17 cellular contexts compared by ENCODE assay signal in the genomic region with DNA sequence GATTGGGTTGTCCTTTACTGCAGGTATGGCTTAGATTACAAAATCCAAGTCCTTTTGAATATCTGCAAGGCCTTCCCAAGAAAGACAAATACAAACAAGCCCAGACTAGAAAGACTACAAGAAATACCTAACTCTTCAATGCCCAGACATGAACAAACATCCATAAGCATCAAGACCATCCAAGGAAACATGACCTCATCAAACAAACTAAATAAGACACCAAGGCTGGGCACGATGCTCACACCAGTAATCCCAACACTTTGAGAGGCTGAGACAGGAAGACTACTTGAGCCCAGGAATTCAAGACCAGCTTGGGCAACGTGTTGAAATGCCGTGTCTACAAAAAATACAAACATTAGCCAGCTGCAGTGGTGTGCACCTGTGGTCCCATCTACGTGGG. TPM values are rescaled to one million over a fixed set of nuclear protein-coding genes. Genes with fewer than 3 reads are reported as not detected.
DNase-seq lines count a peak whose midpoint lies in the region; ATAC-seq and TF ChIP-seq lines count a peak whose summit lies in the region.
"Had no signal": no experiment of that assay in that cellular context is flagged by ENCODE, and none has a peak within 500 bp of the region (broad histone marks: within the 10 kb centered on the region; RNA-seq: fewer than 3 reads in every experiment).

No MANE protein-coding gene starts in this region.

- peaks cover 73 to 80% of the 10 kb centered on the region in 2 experiments for H3K4me1 Mint-ChIP-seq in H9
- H3K4me1 Mint-ChIP-seq in progenitor cell of endocrine pancreas (ENCODE audit: low read depth): peaks cover 30% of the 10 kb centered on the region

- H3K4me3 ChIP-seq in RWPE2 (ENCODE audit: severe bottlenecking) (no peak overlapping the region), epithelial cell of esophagus (ENCODE audit: low read length) (no peak overlapping the region)
- H3K4me3 ChIP-seq: BLaER1 had no signal

- H3K27ac Mint-ChIP-seq in H9: peak overlapping the region in 1 of 3 experiments; percentile 90; a peak in 2 of 7 replicates
- H3K27ac Mint-ChIP-seq in progenitor cell of endocrine pancreas: peak overlapping the region; percentile 16
- H3K27ac Mint-ChIP-seq: CD8-positive, alpha-beta T cell had no signal

- no peak overlapping the region for H2BK120ac ChIP-seq in H9 (ENCODE audit: low read depth, low read length, poor library complexity, severe bottlenecking)

- no peaks in the 10 kb centered on the region for H3K23me2 ChIP-seq in H9 (ENCODE audit: insufficient read length, low read depth, low read length, poor library complexity, severe bottlenecking)

- no peak overlapping the region for H2AFZ ChIP-seq in H9 (ENCODE audit: low read length)

- no CpG with 5 or more reads among the region's 4 CpGs for WGBS in H9 (ENCODE audit: extremely low coverage, insufficient read length, low lambda C conversion rate)

- no peak overlapping the region for H3K4ac ChIP-seq in H9 (ENCODE audit: low read depth, low read length)

- no peak overlapping the region for H4K5ac ChIP-seq in H9 (ENCODE audit: insufficient read length, low read depth, low read length)

- H4K20me1 ChIP-seq in H9 (ENCODE audit: control insufficient read depth, insufficient read depth, insufficient read length): no peaks in the 10 kb centered on the region

- H2BK15ac ChIP-seq in H9 (ENCODE audit: low read depth, low read length): no peak overlapping the region

- H3K27me3 ChIP-seq in H9 (ENCODE audit: insufficient read depth, low read length) (no peaks in the 10 kb centered on the region), RWPE2 (ENCODE audit: insufficient read depth, poor library complexity, severe bottlenecking) (no peaks in the 10 kb centered on the region)
- H3K27me3 ChIP-seq: BLaER1 had no signal

- peaks cover 48% of the 10 kb centered on the region; the same call in 1 of the 2 replicates for H3K79me2 ChIP-seq in H9 (ENCODE audit: insufficient read depth, low read length)

- H2BK5ac ChIP-seq in H9 (ENCODE audit: insufficient read length, low read length): no peak overlapping the region

- H3K36me3 ChIP-seq in RWPE2 (ENCODE audit: low read depth): no peaks in the 10 kb centered on the region

- DNase-seq in H9 (no peak), RWPE2 (ENCODE audit: low spot score) (no peak), epithelial cell of esophagus (ENCODE audit: low read depth) (peak; percentile 98), progenitor cell of endocrine pancreas (ENCODE audit: low spot score, unreplicated experiment) (no peak), GDM1 (lab: John Stamatoyannopoulos, UW) (no peak)
- DNase-seq: Calu3; CD8-positive, alpha-beta T cell; EL; NCI-H1417; NCI-H187 treated with DMSO at 0.1 percent for 48 hours; NCI-H226; NCI-H524 had no signal

- ATAC-seq in RWPE2 (ENCODE audit: low read depth) (peak; percentile 88), GM21576 (IDR thresholded peaks at IDR 0.05; ENCODE audit: unreplicated experiment) (no peak), HG02884 (IDR thresholded peaks at IDR 0.05; ENCODE audit: unreplicated experiment) (no peak)
- ATAC-seq: CD8-positive, alpha-beta T cell; HCT116 had no signal

- H2BK20ac ChIP-seq in H9 (ENCODE audit: low read depth, low read length, poor library complexity, severe bottlenecking): no peak overlapping the region

- H3K9me3 Mint-ChIP-seq in H9: no peaks in the 10 kb centered on the region
- no peaks in the 10 kb centered on the region for H3K9me3 Mint-ChIP-seq in progenitor cell of endocrine pancreas (ENCODE audit: low read depth)
- H3K9me3 Mint-ChIP-seq: CD8-positive, alpha-beta T cell had no signal

- H3K27ac ChIP-seq in H9 (ENCODE audit: insufficient read length, low read depth, low read length): no peak overlapping the region
- H3K27ac ChIP-seq in RWPE2 (ENCODE audit: poor library complexity, severe bottlenecking): peak overlapping the region; percentile 51
- H3K27ac ChIP-seq: BLaER1, KMS-11 had no signal

- H3K14ac ChIP-seq in H9 (ENCODE audit: insufficient read depth, low read length): peak overlapping the region; percentile 35; the same call in 1 of the 2 replicates

- TF ChIP-seq CTCF in H9 (conservative IDR thresholded peaks at IDR 0.05) (no peak), RWPE2 (IDR thresholded peaks at IDR 0.05; ENCODE audit: poor library complexity, severe bottlenecking) (no peak), epithelial cell of esophagus (IDR thresholded peaks at IDR 0.05; ENCODE audit: insufficient read depth, low read depth, low read length, missing control alignments) (no peak), progenitor cell of endocrine pancreas (IDR thresholded peaks at IDR 0.05; ENCODE audit: unreplicated experiment) (no peak)

- H3K4me1 ChIP-seq in H9 (ENCODE audit: insufficient read depth, low read length) (peaks cover 17% of the 10 kb centered on the region; the same call in 1 of the 2 replicates), RWPE2 (ENCODE audit: insufficient read depth, poor library complexity, severe bottlenecking) (peaks cover 23% of the 10 kb centered on the region)

- no peak overlapping the region for H4K8ac ChIP-seq in H9 (replicated peaks; ENCODE audit: insufficient read length, low read depth, low read length)

- no peak overlapping the region for H4K91ac ChIP-seq in H9 (ENCODE audit: insufficient read length, low read depth, low read length)

- H3K36me3 Mint-ChIP-seq in H9 (ENCODE audit: insufficient read depth in 1 of 3, low read depth in 3 of 3) (peaks cover 0 to 3% (median 0%) of the 10 kb centered on the region in 3 experiments; a peak in 2 of 7 replicates), progenitor cell of endocrine pancreas (ENCODE audit: insufficient read depth) (no peaks in the 10 kb centered on the region)
- H3K36me3 Mint-ChIP-seq: CD8-positive, alpha-beta T cell had no signal

- no peak overlapping the region; a peak in 1 of 5 replicates for H3K4me3 Mint-ChIP-seq in H9
- no peak overlapping the region for H3K4me3 Mint-ChIP-seq in progenitor cell of endocrine pancreas (ENCODE audit: low read depth)
- H3K4me3 Mint-ChIP-seq: CD8-positive, alpha-beta T cell had no signal

- H3K9ac ChIP-seq in H9 (ENCODE audit: extremely low read depth, insufficient read length, low read length): no peak overlapping the region
- H3K9ac ChIP-seq: BLaER1, KMS-11 had no signal

- H3K18ac ChIP-seq in H9 (ENCODE audit: insufficient read length, low read depth, low read length): peak overlapping the region; percentile 53

- H3K27me3 Mint-ChIP-seq in H9 (ENCODE audit: low read depth) (no peaks in the 10 kb centered on the region), progenitor cell of endocrine pancreas (no peaks in the 10 kb centered on the region)

- no peak overlapping the region for H3K4me2 ChIP-seq in H9 (ENCODE audit: insufficient read depth, insufficient read length, low read length)
- H3K4me2 ChIP-seq: BLaER1, KMS-11 had no signal

- H3K79me1 ChIP-seq in H9 (ENCODE audit: insufficient read depth, low read depth, low read length, poor library complexity, severe bottlenecking): peaks cover 7% of the 10 kb centered on the region

- H3K9me3 ChIP-seq in H9 (ENCODE audit: control insufficient read depth, low read depth, low read length) (no peaks in the 10 kb centered on the region), RWPE2 (ENCODE audit: severe bottlenecking) (no peaks in the 10 kb centered on the region)

- H2BK12ac ChIP-seq in H9 (ENCODE audit: insufficient read length, low read depth, low read length): peak overlapping the region; percentile 18

- no peak overlapping the region for H3K56ac ChIP-seq in H9 (ENCODE audit: insufficient read length, low read depth, low read length)

- no peak overlapping the region for H3T11ph ChIP-seq in H9 (ENCODE audit: low read length)

- no peak overlapping the region for H3K23ac ChIP-seq in H9 (ENCODE audit: insufficient read length, low read depth, low read length)

- H2AK5ac ChIP-seq in H9 (ENCODE audit: insufficient read length, low read length): no peak overlapping the region

RNA-seq across cellular contexts. Expression of a gene that starts 31.7 kb away (rescaled TPM):
- total RNA-seq in H9 (2021) (34.6 and 37.9 TPM in 2 replicates), progenitor cell of endocrine pancreas (60.0 and 63.6 TPM in 2 replicates)
